Comparison of ENCODE assay signal across 18 cellular contexts in genomic region chr6:43842964-43843645, GRCh38.
DNase-seq lines count a peak whose midpoint lies in the region; ATAC-seq and TF ChIP-seq lines count a peak whose summit lies in the region.
"Had no signal": no experiment of that assay in that cellular context is flagged by ENCODE, and none has a peak within 500 bp of the region (broad histone marks: within the 10 kb centered on the region; RNA-seq: fewer than 3 reads in every experiment).

No MANE protein-coding gene starts in this region.

- DNase-seq in Caco-2: no peak
- DNase-seq in Peyer's patch: peak in 1 of 3 donors; percentile 34
- peak; percentile 63 for DNase-seq in colonic mucosa
- no peak for DNase-seq in smooth muscle cell (lab: John Stamatoyannopoulos, UW; ENCODE audit: unreplicated experiment)
- DNase-seq in left lobe of liver (ENCODE audit: low spot score): no peak
- no peak for DNase-seq in activated naive CD4-positive, alpha-beta T cell treated with Interleukin-2 at 50 U/mL for 16 hours
- DNase-seq in G401 (ENCODE audit: low spot score): no peak
- DNase-seq: 8988T, DND-41, H7, NCI-H187, NCI-H2107, NCI-H510A, NCI-H82, SIG-M5 had no signal

- TF ChIP-seq POLR2A in Peyer's patch (IDR thresholded peaks at IDR 0.05): no peak

- POLR2A ChIA-PET in Caco-2 (lab: Charles Lee): no interaction called here

- 73% methylated on average over 6 of the region's 6 CpGs for WGBS in smooth muscle cell (ENCODE audit: low lambda C conversion rate)

- H3K9me3 Mint-ChIP-seq in Caco-2 (ENCODE audit: unreplicated experiment) (no peaks in the 10 kb centered on the region), nephron (no peaks in the 10 kb centered on the region)
- H3K9me3 Mint-ChIP-seq: CD14-positive monocyte had no signal

- no TSS peak for BruUV-seq in Caco-2 (replicated peaks; lab: Mats Ljungman, UMichigan)

- H3K4me2 ChIP-seq in smooth muscle cell: no peak overlapping the region

- H3K9ac ChIP-seq in colonic mucosa (ENCODE audit: low read depth in 2 of 2, low read length in 2 of 2) (peak overlapping the region in 1 of 2 donors; percentile 69), smooth muscle cell (ENCODE audit: low read depth) (no peak overlapping the region)

- H3K4me3 Mint-ChIP-seq in Caco-2 (ENCODE audit: unreplicated experiment) (no peak overlapping the region), nephron (peak overlapping the region in 1 of 3 experiments; percentile 16)
- H3K4me3 Mint-ChIP-seq: CD14-positive monocyte had no signal

- peak overlapping the region; percentile 26 for H3K27ac Mint-ChIP-seq in Caco-2 (ENCODE audit: unreplicated experiment)
- H3K27ac Mint-ChIP-seq in nephron: peak overlapping the region in 2 of 3 experiments; percentile 42 to 71
- H3K27ac Mint-ChIP-seq: CD14-positive monocyte had no signal

- H3K4me1 Mint-ChIP-seq in Caco-2 (ENCODE audit: low read depth, unreplicated experiment) (peaks cover 32% of the 10 kb centered on the region), nephron (peaks cover 14% of the 10 kb centered on the region)

- no peaks in the 10 kb centered on the region for H3K36me3 Mint-ChIP-seq in Caco-2 (ENCODE audit: insufficient read depth, unreplicated experiment)
- no peaks in the 10 kb centered on the region for H3K36me3 Mint-ChIP-seq in nephron (ENCODE audit: low read depth)
- H3K36me3 Mint-ChIP-seq: CD14-positive monocyte had no signal

- no peaks in the 10 kb centered on the region for H3K79me2 ChIP-seq in smooth muscle cell (ENCODE audit: low read depth)

- H3K27me3 ChIP-seq in Caco-2 (replicated peaks; ENCODE audit: control insufficient read depth, insufficient read depth, low read length): no peaks in the 10 kb centered on the region
- H3K27me3 ChIP-seq in Peyer's patch: no peaks in the 10 kb centered on the region
- no peaks in the 10 kb centered on the region for H3K27me3 ChIP-seq in colonic mucosa
- H3K27me3 ChIP-seq in smooth muscle cell (ENCODE audit: low read depth): no peaks in the 10 kb centered on the region

- H3K27ac ChIP-seq in Peyer's patch: peak overlapping the region in 3 of 4 donors; percentile 42 to 69 (median 65)
- peak overlapping the region; percentile 22 for H3K27ac ChIP-seq in colonic mucosa
- no peak overlapping the region for H3K27ac ChIP-seq in smooth muscle cell (ENCODE audit: low read depth)
- H3K27ac ChIP-seq: RWPE1 had no signal

- in situ Hi-C loops in G401 (cut with HindIII; ENCODE audit: low sequenced_read_pairs): no loop called here

- H4K20me1 ChIP-seq in smooth muscle cell (ENCODE audit: low read depth): no peaks in the 10 kb centered on the region

- H3K4me3 ChIP-seq in Caco-2 (ENCODE audit: low read depth, low read length) (no peak overlapping the region), Peyer's patch (no peak overlapping the region), colonic mucosa (no peak overlapping the region), smooth muscle cell (no peak overlapping the region)

- TF ChIP-seq CTCF in Caco-2 (IDR thresholded peaks at IDR 0.05; ENCODE audit: insufficient read depth in 1 of 2, low read depth in 1 of 2, low read length in 1 of 2, severe bottlenecking in 1 of 2, unreplicated experiment in 1 of 2) (no peak), Peyer's patch (IDR thresholded peaks at IDR 0.05) (no peak), colonic mucosa (IDR thresholded peaks at IDR 0.05) (no peak), nephron (IDR thresholded peaks at IDR 0.05; ENCODE audit: unreplicated experiment in 3 of 3) (no peak), smooth muscle cell (IDR thresholded peaks at IDR 0.05; ENCODE audit: borderline replicate concordance, insufficient read depth, poor library complexity, severe bottlenecking) (no peak)

- no peak for ATAC-seq in left lobe of liver

- H3K4me1 ChIP-seq in Caco-2: peaks cover 26% of the 10 kb centered on the region
- H3K4me1 ChIP-seq in Peyer's patch: peaks cover 0 to 5% (median 0%) of the 10 kb centered on the region in 4 donors
- H3K4me1 ChIP-seq in colonic mucosa: no peaks in the 10 kb centered on the region
- H3K4me1 ChIP-seq in smooth muscle cell (ENCODE audit: low read depth): peaks cover 8% of the 10 kb centered on the region

- H2AFZ ChIP-seq in smooth muscle cell (ENCODE audit: low read depth): no peak overlapping the region

- CTCF ChIA-PET in Caco-2 (lab: Charles Lee): interaction anchor here (1.1 kb wide), 1 partner anchor 73 kb away, joined by 3 read pairs; the partner anchor contains the start of gene VEGFA

- H3K9me3 ChIP-seq in Caco-2 (no peaks in the 10 kb centered on the region), Peyer's patch (no peaks in the 10 kb centered on the region), colonic mucosa (no peaks in the 10 kb centered on the region), smooth muscle cell (replicated peaks; ENCODE audit: low read depth) (no peaks in the 10 kb centered on the region)

- H3F3A ChIP-seq in smooth muscle cell (ENCODE audit: low read depth): no peaks in the 10 kb centered on the region

- intact Hi-C loops in Caco-2 (cut with micrococcal nuclease; ENCODE audit: unreplicated experiment) (no loop called here), colonic mucosa (cut with DNase I) (no loop called here)

- H3K27me3 Mint-ChIP-seq in Caco-2 (ENCODE audit: insufficient read depth, unreplicated experiment): no peaks in the 10 kb centered on the region
- peaks cover 14% of the 10 kb centered on the region for H3K27me3 Mint-ChIP-seq in nephron (ENCODE audit: low read depth)

- H3K36me3 ChIP-seq in Caco-2 (ENCODE audit: control insufficient read depth, insufficient read depth, low read length) (no peaks in the 10 kb centered on the region), Peyer's patch (no peaks in the 10 kb centered on the region), colonic mucosa (no peaks in the 10 kb centered on the region), smooth muscle cell (ENCODE audit: low read depth) (no peaks in the 10 kb centered on the region)
